Comparison of ENCODE assay signal across 8 cellular contexts in genomic region chr1:154937051-154937987, GRCh38. TPM values are rescaled to one million over a fixed set of nuclear protein-coding genes. Genes with fewer than 3 reads are reported as not detected.
DNase-seq lines count a peak whose midpoint lies in the region; ATAC-seq lines count a peak whose summit lies in the region.

No MANE protein-coding gene starts in this region.

- CTCF ChIA-PET in T-cell (lab: Charles Lee): interaction anchor here (0.5 to 1.7 kb wide), 15 partner anchors 15 to 600 kb away, joined by 3 to 14 read pairs (median 3); partner anchors contain the start of genes FLAD1 (in 1 of the 2), PBXIP1 (in 1 of the 2) and PYGO2 (in 1 of the 2)

- peaks cover 57 to 68% (median 64%) of the 10 kb centered on the region in 3 donors for H3K4me1 Mint-ChIP-seq in T-cell

- DNase-seq in NCI-H146 (lab: John Stamatoyannopoulos, UW): peak; percentile 87
- peak in 32 of 34 experiments; percentile 83 to 96 (median 91) for DNase-seq in T-cell
- peak; percentile 50 to 99 (median 94) for DNase-seq in anterior cingulate cortex (lab: John Stamatoyannopoulos, UW)
- DNase-seq in hepatic stellate cell (ENCODE audit: low spot score): peak; percentile 95
- peak; percentile 90 for DNase-seq in renal cortical epithelial cell (ENCODE audit: low read depth)
- no peak for DNase-seq in ecto neural progenitor cell (ENCODE audit: low spot score)

- H3K4me3 Mint-ChIP-seq in T-cell: peak overlapping the region; percentile 96 to 98 (median 97)

- H3K27ac Mint-ChIP-seq in T-cell: peak overlapping the region; percentile 97 to 99

- no peaks in the 10 kb centered on the region for H3K27me3 Mint-ChIP-seq in T-cell

- no peaks in the 10 kb centered on the region for H3K9me3 Mint-ChIP-seq in T-cell

- POLR2A ChIA-PET in T-cell (lab: Charles Lee): interaction anchor here (0.6 to 1.4 kb wide), 7 partner anchors 18 to 333 kb away, joined by 3 to 23 read pairs (median 6); partner anchors contain the start of genes PBXIP1 (in 2 of the 2) and FLAD1 (in 1 of the 2)

- H3K36me3 Mint-ChIP-seq in T-cell: no peaks in the 10 kb centered on the region

- peak; percentile 63 for ATAC-seq in GM18498 (IDR thresholded peaks at IDR 0.05; ENCODE audit: unreplicated experiment)
- ATAC-seq in HG02870 (IDR thresholded peaks at IDR 0.05; ENCODE audit: unreplicated experiment): peak; percentile 47
- peak; percentile 75 to 80 (median 78) for ATAC-seq in T-cell (replicated peaks in 1 of 4)

RNA-seq across cellular contexts. Expression of gene PMVK, which starts 0.8 kb away (rescaled TPM):
- total RNA-seq in T-cell: 10 to 100 TPM; 12.6 to 24.9 (median 22.4) TPM
- total RNA-seq in renal cortical epithelial cell: 4.0 and 8.8 TPM in 2 replicates

RNA-seq across cellular contexts. Expression of gene PBXIP1, which starts 18.6 kb away (rescaled TPM):
- total RNA-seq in T-cell: 100 to 1,000 TPM; 299 to 450 (median 328) TPM
- total RNA-seq in renal cortical epithelial cell: 81.3 and 141 TPM in 2 replicates

RNA-seq across cellular contexts. Expression of gene PYGO2, which starts 24.3 kb away (rescaled TPM):
- total RNA-seq in T-cell (10 to 100 TPM; 36.0 to 70.8 (median 68.5) TPM), renal cortical epithelial cell (5.4 and 18.4 TPM in 2 replicates)

RNA-seq across cellular contexts. Expression of gene SHC1, which starts 33.2 kb away (rescaled TPM):
- total RNA-seq in T-cell (10 to 100 TPM; 61.3 to 88.2 (median 76.8) TPM), renal cortical epithelial cell (107 and 140 TPM in 2 replicates)

RNA-seq across cellular contexts. Expression of gene CKS1B, which starts 37.2 kb away (rescaled TPM):
- 10 to 100 TPM in 4 of 5 donors, 1 to 10 TPM in 1; 7.9 to 11.8 (median 10.3) TPM for total RNA-seq in T-cell
- 23.4 and 106 TPM in 2 replicates for total RNA-seq in renal cortical epithelial cell
